In the genomic region with DNA sequence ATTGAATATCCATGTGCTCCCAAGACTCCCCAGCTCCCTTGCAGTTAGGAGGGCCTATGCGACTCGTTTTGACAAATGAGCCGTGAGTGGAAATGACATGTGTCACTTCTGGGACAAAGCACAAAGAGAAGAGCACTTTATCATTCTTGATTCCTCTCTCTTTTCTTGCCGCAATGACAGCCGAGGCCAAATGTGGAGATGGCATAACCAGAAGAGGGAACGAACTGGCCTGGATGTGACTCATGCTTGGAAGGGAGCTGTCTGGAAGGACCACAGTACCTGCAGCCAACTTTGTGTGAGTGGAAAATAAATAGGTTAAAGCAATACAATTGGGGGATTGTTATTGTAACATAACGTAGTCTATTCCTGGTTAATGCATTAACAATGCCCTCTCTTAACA, we compare ENCODE assay signal across 19 cellular contexts. TPM values are rescaled to one million over a fixed set of nuclear protein-coding genes. Genes with fewer than 3 reads are reported as not detected.
A peak's percentile ranks its signal among the peaks of the same experiment; 100 is the strongest.
DNase-seq lines count a peak whose midpoint lies in the region; ATAC-seq, FAIRE-seq and TF ChIP-seq lines count a peak whose summit lies in the region.
"Had no signal": no experiment of that assay in that cellular context is flagged by ENCODE, and none has a peak within 500 bp of the region (broad histone marks: within the 10 kb centered on the region; RNA-seq: fewer than 3 reads in every experiment).

No MANE protein-coding gene starts in this region.

- no peak for FAIRE-seq in HTR-8/SVneo (lab: Jason Lieb, UNC)
- FAIRE-seq in GM19239 (lab: Jason Lieb, UNC) = no peak
- no peak for FAIRE-seq in RCC 7860 (lab: Jason Lieb, UNC)

- no peaks in the 10 kb centered on the region for H3K36me3 ChIP-seq in neural cell (ENCODE audit: insufficient read depth, low read length)
- H3K36me3 ChIP-seq: esophagus squamous epithelium had no signal

- peak overlapping the region; percentile 41 for H3K4me2 ChIP-seq in neural cell (ENCODE audit: low read length)

- H3K27ac ChIP-seq in neural cell (ENCODE audit: low read length) = peak overlapping the region; percentile 86
- H3K27ac ChIP-seq: esophagus squamous epithelium, parathyroid adenoma, RWPE1 had no signal

- H3K36me3 Mint-ChIP-seq in brain = no peaks in the 10 kb centered on the region
- H3K36me3 Mint-ChIP-seq in CD14-positive monocyte = peaks cover 0 to 2% of the 10 kb centered on the region in 2 donors

- H2AFZ ChIP-seq in neural cell (ENCODE audit: low read depth, low read length) = no peak overlapping the region
- H2AFZ ChIP-seq: parathyroid adenoma had no signal

- TF ChIP-seq RAD21 in neural cell (conservative IDR thresholded peaks at IDR 0.05) = no peak

- H3K79me2 ChIP-seq in neural cell (replicated peaks; ENCODE audit: insufficient read depth, low read length) = no peaks in the 10 kb centered on the region
- H3K79me2 ChIP-seq: parathyroid adenoma had no signal

- H3K9me3 Mint-ChIP-seq in brain (peaks cover 0 to 3% (median 0%) of the 10 kb centered on the region in 5 experiments), CD14-positive monocyte (peaks cover 3 to 11% (median 8%) of the 10 kb centered on the region in 7 donors)
- H3K9me3 Mint-ChIP-seq: activated CD4-positive, alpha-beta T cell treated with anti-CD3 and anti-CD28 coated beads, Interleukin-2, amount 10 ng/mL, durations not matched to agents 7 days and 5 days; activated naive CD8-positive, alpha-beta T cell treated with anti-CD3 and anti-CD28 coated beads, Interleukin-2, amount 50 U/mL, for 24 hours; dendritic cell treated with granulocyte-macrophage colony-stimulating factor and Interleukin-4, amounts not matched to agents 40 ng/mL and 50 ng/mL, for 4 days had no signal

- peak; percentile 88 for TF ChIP-seq EP300 in neural cell (conservative IDR thresholded peaks at IDR 0.05; ENCODE audit: poor library complexity, severe bottlenecking)

- H3K27ac Mint-ChIP-seq in brain (peak overlapping the region in 3 of 5 experiments; percentile 36 to 49 (median 42)), CD14-positive monocyte (no peak overlapping the region)
- H3K27ac Mint-ChIP-seq: activated CD4-positive, alpha-beta T cell treated with anti-CD3 and anti-CD28 coated beads, Interleukin-2, amount 10 ng/mL, durations not matched to agents 7 days and 5 days; activated naive CD8-positive, alpha-beta T cell treated with anti-CD3 and anti-CD28 coated beads, Interleukin-2, amount 50 U/mL, for 24 hours; activated T-cell treated with anti-CD3 and anti-CD28 coated beads, Interleukin-2, amount 50 U/mL, for 72 hours; dendritic cell treated with granulocyte-macrophage colony-stimulating factor and Interleukin-4, amounts not matched to agents 40 ng/mL and 50 ng/mL, for 4 days had no signal

- no peak overlapping the region for H3K4me3 Mint-ChIP-seq in brain
- no peak overlapping the region for H3K4me3 Mint-ChIP-seq in CD14-positive monocyte
- H3K4me3 Mint-ChIP-seq: activated CD4-positive, alpha-beta T cell treated with anti-CD3 and anti-CD28 coated beads, Interleukin-2, amount 10 ng/mL, durations not matched to agents 7 days and 5 days; activated naive CD8-positive, alpha-beta T cell treated with anti-CD3 and anti-CD28 coated beads, Interleukin-2, amount 50 U/mL, for 24 hours; activated T-cell treated with anti-CD3 and anti-CD28 coated beads, Interleukin-2, amount 50 U/mL, for 72 hours; dendritic cell treated with granulocyte-macrophage colony-stimulating factor and Interleukin-4, amounts not matched to agents 40 ng/mL and 50 ng/mL, for 4 days had no signal

- H4K20me1 ChIP-seq in neural cell (ENCODE audit: insufficient read depth) = no peaks in the 10 kb centered on the region

- DNase-seq in AG08395 (ENCODE audit: low spot score) (peak; percentile 29), HTR-8/SVneo (ENCODE audit: insufficient read length, low spot score) (peak; percentile 21), GM19239 (ENCODE audit: insufficient read length, low spot score) (no peak), RCC 7860 (ENCODE audit: low spot score) (no peak), CD14-positive monocyte (ENCODE audit: low spot score) (no peak)
- DNase-seq: activated CD4-positive, alpha-beta T cell treated with anti-CD3 and anti-CD28 coated beads, Interleukin-2, amount 10 ng/mL, durations not matched to agents 7 days and 5 days; activated naive CD8-positive, alpha-beta T cell treated with anti-CD3 and anti-CD28 coated beads, Interleukin-2, amount 50 U/mL, for 24 hours; activated T-cell treated with anti-CD3 and anti-CD28 coated beads, Interleukin-2, amount 50 U/mL, for 72 hours; esophagus squamous epithelium; mesenchymal stem cell; NCI-H146; NCI-H524; T-helper 9 cell had no signal

- TF ChIP-seq CTCF in brain (conservative IDR thresholded peaks at IDR 0.05) (no peak), neural cell (IDR thresholded peaks at IDR 0.05; ENCODE audit: poor library complexity, severe bottlenecking) (no peak), CD14-positive monocyte (IDR thresholded peaks at IDR 0.05) (no peak)

- intact Hi-C loops in CD14-positive monocyte (cut with micrococcal nuclease) = no loop called here

- no peak for ATAC-seq in GM18870 (IDR thresholded peaks at IDR 0.05; ENCODE audit: unreplicated experiment)
- ATAC-seq: activated naive CD8-positive, alpha-beta T cell treated with anti-CD3 and anti-CD28 coated beads, Interleukin-2, amount 50 U/mL, for 24 hours; activated T-cell treated with anti-CD3 and anti-CD28 coated beads, Interleukin-2, amount 50 U/mL, for 72 hours had no signal

- H3K27me3 ChIP-seq in neural cell (ENCODE audit: insufficient read depth, low read depth, low read length) = no peaks in the 10 kb centered on the region

- H3F3A ChIP-seq in neural cell (ENCODE audit: insufficient read depth, low read length, poor library complexity, severe bottlenecking) = peaks cover 2% of the 10 kb centered on the region

- H3K4me3 ChIP-seq in neural cell (ENCODE audit: low read length) = peak overlapping the region; percentile 46
- H3K4me3 ChIP-seq: esophagus squamous epithelium had no signal

- no peaks in the 10 kb centered on the region for H3K9me2 ChIP-seq in neural cell (ENCODE audit: insufficient read depth, low read length)

- H3K27me3 Mint-ChIP-seq in brain (peaks cover 3% of the 10 kb centered on the region), CD14-positive monocyte (ENCODE audit: low read depth in 3 of 3) (peaks cover 23 to 44% (median 26%) of the 10 kb centered on the region in 3 donors)

- no peaks in the 10 kb centered on the region for H3K9me3 ChIP-seq in neural cell (ENCODE audit: low read length)
- H3K9me3 ChIP-seq: esophagus squamous epithelium had no signal

- peaks cover 36% of the 10 kb centered on the region for H3K4me1 Mint-ChIP-seq in brain
- H3K4me1 Mint-ChIP-seq in CD14-positive monocyte = peaks cover 2% of the 10 kb centered on the region

- H3K9ac ChIP-seq in neural cell (ENCODE audit: low read length) = peak overlapping the region; percentile 41
- H3K9ac ChIP-seq: parathyroid adenoma had no signal

TF ChIP-seq in neural cell, 6 proteins besides CTCF, POLR2A, EP300 and RAD21:
- TF ChIP-seq MXI1 (conservative IDR thresholded peaks at IDR 0.05; ENCODE audit: poor library complexity, severe bottlenecking) = no peak
- TF ChIP-seq, protein P1, sequence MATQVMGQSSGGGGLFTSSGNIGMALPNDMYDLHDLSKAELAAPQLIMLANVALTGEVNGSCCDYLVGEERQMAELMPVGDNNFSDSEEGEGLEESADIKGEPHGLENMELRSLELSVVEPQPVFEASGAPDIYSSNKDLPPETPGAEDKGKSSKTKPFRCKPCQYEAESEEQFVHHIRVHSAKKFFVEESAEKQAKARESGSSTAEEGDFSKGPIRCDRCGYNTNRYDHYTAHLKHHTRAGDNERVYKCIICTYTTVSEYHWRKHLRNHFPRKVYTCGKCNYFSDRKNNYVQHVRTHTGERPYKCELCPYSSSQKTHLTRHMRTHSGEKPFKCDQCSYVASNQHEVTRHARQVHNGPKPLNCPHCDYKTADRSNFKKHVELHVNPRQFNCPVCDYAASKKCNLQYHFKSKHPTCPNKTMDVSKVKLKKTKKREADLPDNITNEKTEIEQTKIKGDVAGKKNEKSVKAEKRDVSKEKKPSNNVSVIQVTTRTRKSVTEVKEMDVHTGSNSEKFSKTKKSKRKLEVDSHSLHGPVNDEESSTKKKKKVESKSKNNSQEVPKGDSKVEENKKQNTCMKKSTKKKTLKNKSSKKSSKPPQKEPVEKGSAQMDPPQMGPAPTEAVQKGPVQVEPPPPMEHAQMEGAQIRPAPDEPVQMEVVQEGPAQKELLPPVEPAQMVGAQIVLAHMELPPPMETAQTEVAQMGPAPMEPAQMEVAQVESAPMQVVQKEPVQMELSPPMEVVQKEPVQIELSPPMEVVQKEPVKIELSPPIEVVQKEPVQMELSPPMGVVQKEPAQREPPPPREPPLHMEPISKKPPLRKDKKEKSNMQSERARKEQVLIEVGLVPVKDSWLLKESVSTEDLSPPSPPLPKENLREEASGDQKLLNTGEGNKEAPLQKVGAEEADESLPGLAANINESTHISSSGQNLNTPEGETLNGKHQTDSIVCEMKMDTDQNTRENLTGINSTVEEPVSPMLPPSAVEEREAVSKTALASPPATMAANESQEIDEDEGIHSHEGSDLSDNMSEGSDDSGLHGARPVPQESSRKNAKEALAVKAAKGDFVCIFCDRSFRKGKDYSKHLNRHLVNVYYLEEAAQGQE (IDR thresholded peaks at IDR 0.05; ENCODE audit: borderline replicate concordance) = peak; percentile 32
- peak; percentile 65 for TF ChIP-seq POLR2AphosphoS5 (IDR thresholded peaks at IDR 0.05)
- no peak for TF ChIP-seq EZH2 (IDR thresholded peaks at IDR 0.05; ENCODE audit: borderline replicate concordance, insufficient read depth, low read length, poor library complexity, severe bottlenecking)
- TF ChIP-seq TAF1 (IDR thresholded peaks at IDR 0.05; ENCODE audit: low read depth) = no peak
- peak; percentile 25 for TF ChIP-seq SMC3 (conservative IDR thresholded peaks at IDR 0.05; ENCODE audit: poor library complexity)

RNA-seq across cellular contexts. Expression of a gene that starts 44.2 kb away (rescaled TPM):
- 6.1 TPM for polyA plus RNA-seq in brain (ENCODE audit: insufficient read depth, low read depth, low replicate concordance)
- polyA plus RNA-seq in neural cell = 8.9 and 10.6 TPM in 2 replicates
- polyA minus RNA-seq in neural cell = 20.9 and 27.6 TPM in 2 replicates
- polyA plus RNA-seq in CD14-positive monocyte = 10 to 100 TPM; 26.0 to 40.4 TPM

Comparison
In these comparisons a context has a peak if more than half of its experiments do, and no peak if none do; other contexts are left out.
1. DNase-seq: peak in AG08395 (single experiment) and HTR-8/SVneo (single experiment); none in GM19239 (single experiment), RCC 7860 (single experiment) and CD14-positive monocyte (single experiment).
2. H3K27ac Mint-ChIP-seq: peak in brain (3 of 5); none in CD14-positive monocyte (0 of 7).